Comparison of ENCODE assay signal across 23 cellular contexts in genomic region chr13:99261040-99261439, GRCh38. TPM values are rescaled to one million over a fixed set of nuclear protein-coding genes. Genes with fewer than 3 reads are reported as not detected.
DNase-seq lines count a peak whose midpoint lies in the region; ATAC-seq, FAIRE-seq and TF ChIP-seq lines count a peak whose summit lies in the region.
"Had no signal": no experiment of that assay in that cellular context is flagged by ENCODE, and none has a peak within 500 bp of the region (broad histone marks: within the 10 kb centered on the region; RNA-seq: fewer than 3 reads in every experiment).

No MANE protein-coding gene starts in this region.

- peaks cover 64% of the 10 kb centered on the region for H3K4me1 Mint-ChIP-seq in activated CD8-positive, alpha-beta memory T cell treated with anti-CD3 and anti-CD28 coated beads, Interleukin-2, amount 10 ng/mL, durations not matched to agents 7 days and 5 days
- peaks cover 62 to 72% (median 67%) of the 10 kb centered on the region in 3 donors for H3K4me1 Mint-ChIP-seq in IgD-negative memory B cell
- peaks cover 83% of the 10 kb centered on the region for H3K4me1 Mint-ChIP-seq in activated naive CD8-positive, alpha-beta T cell treated with anti-CD3 and anti-CD28 coated beads, Interleukin-2, amount 50 U/mL, for 24 hours

- H3K9me3 ChIP-seq in small intestine (ENCODE audit: control insufficient read depth, low read depth) = no peaks in the 10 kb centered on the region
- H3K9me3 ChIP-seq in adrenal gland (replicated peaks in 1 of 3) = no peaks in the 10 kb centered on the region
- no peaks in the 10 kb centered on the region for H3K9me3 ChIP-seq in MG63
- H3K9me3 ChIP-seq: A549, heart right ventricle, SJSA1, upper lobe of left lung had no signal

- peak overlapping the region in 1 of 2 donors; percentile 11 for H3K27ac ChIP-seq in small intestine (ENCODE audit: low read depth in 1 of 2, low read length in 1 of 2)
- no peak overlapping the region for H3K27ac ChIP-seq in adrenal gland
- H3K27ac ChIP-seq: A549, heart right ventricle, SJSA1, upper lobe of left lung had no signal

- TF ChIP-seq CTCF in adrenal gland (IDR thresholded peaks at IDR 0.05) = no peak

- H3K36me3 ChIP-seq in small intestine (ENCODE audit: control insufficient read depth in 2 of 2, insufficient read depth in 2 of 2, low read length in 2 of 2) = peaks cover 3 to 4% of the 10 kb centered on the region in 2 donors
- no peaks in the 10 kb centered on the region for H3K36me3 ChIP-seq in adrenal gland (replicated peaks in 1 of 2)
- H3K36me3 ChIP-seq in MG63 = no peaks in the 10 kb centered on the region; the same call in 1 of the 2 replicates

- intact Hi-C loops in adrenal gland (cut with DNase I) = no loop called here

- H3K4me3 Mint-ChIP-seq in activated CD8-positive, alpha-beta memory T cell treated with anti-CD3 and anti-CD28 coated beads, Interleukin-2, amount 10 ng/mL, durations not matched to agents 7 days and 5 days = no peak overlapping the region
- H3K4me3 Mint-ChIP-seq in IgD-negative memory B cell = peak overlapping the region in 1 of 4 donors; percentile 43
- no peak overlapping the region for H3K4me3 Mint-ChIP-seq in activated naive CD8-positive, alpha-beta T cell treated with anti-CD3 and anti-CD28 coated beads, Interleukin-2, amount 50 U/mL, for 24 hours

- ATAC-seq in activated CD8-positive, alpha-beta memory T cell treated with anti-CD3 and anti-CD28 coated beads, Interleukin-2, amount 10 ng/mL, durations not matched to agents 7 days and 5 days = no peak
- no peak for ATAC-seq in activated naive CD8-positive, alpha-beta T cell treated with anti-CD3 and anti-CD28 coated beads, Interleukin-2, amount 50 U/mL, for 24 hours
- ATAC-seq: A549, heart right ventricle had no signal

- H3K27me3 Mint-ChIP-seq in activated CD8-positive, alpha-beta memory T cell treated with anti-CD3 and anti-CD28 coated beads, Interleukin-2, amount 10 ng/mL, durations not matched to agents 7 days and 5 days = no peaks in the 10 kb centered on the region
- peaks cover 3% of the 10 kb centered on the region for H3K27me3 Mint-ChIP-seq in IgD-negative memory B cell
- no peaks in the 10 kb centered on the region for H3K27me3 Mint-ChIP-seq in activated naive CD8-positive, alpha-beta T cell treated with anti-CD3 and anti-CD28 coated beads, Interleukin-2, amount 50 U/mL, for 24 hours

- no peak for FAIRE-seq in small intestine (lab: Jason Lieb, UNC)
- FAIRE-seq: A549 had no signal

- H3K27ac Mint-ChIP-seq in activated CD8-positive, alpha-beta memory T cell treated with anti-CD3 and anti-CD28 coated beads, Interleukin-2, amount 10 ng/mL, durations not matched to agents 7 days and 5 days = peak overlapping the region; percentile 33
- H3K27ac Mint-ChIP-seq in IgD-negative memory B cell = peak overlapping the region in 2 of 3 donors; percentile 12 to 88
- peak overlapping the region; percentile 55 for H3K27ac Mint-ChIP-seq in activated naive CD8-positive, alpha-beta T cell treated with anti-CD3 and anti-CD28 coated beads, Interleukin-2, amount 50 U/mL, for 24 hours

- 86 to 89% (median 89%) methylated on average over 1 of the region's 1 CpG for WGBS in small intestine, 3 donors
- WGBS in adrenal gland, 4 donors = 82 to 100% (median 96%) methylated on average over 1 of the region's 1 CpG

- H3K4me3 ChIP-seq in small intestine (ENCODE audit: low read depth in 1 of 2, low read length in 2 of 2) (no peak overlapping the region), adrenal gland (no peak overlapping the region), MG63 (no peak overlapping the region)
- H3K4me3 ChIP-seq: A549, heart right ventricle, SJSA1, upper lobe of left lung had no signal

- CTCF ChIA-PET in activated CD8-positive, alpha-beta memory T cell treated with anti-CD3 and anti-CD28 coated beads, Interleukin-2, amount 10 ng/mL, durations not matched to agents 7 days and 5 days (lab: Charles Lee) = interaction anchor here (1.5 to 2.7 kb wide), 4 partner anchors 8 to 85 kb away, joined by 3 to 10 read pairs (median 6); no protein-coding TSS in a partner anchor

- no peak for DNase-seq in activated CD8-positive, alpha-beta memory T cell treated with anti-CD3 and anti-CD28 coated beads, Interleukin-2, amount 10 ng/mL, durations not matched to agents 7 days and 5 days
- DNase-seq in activated CD8-positive, alpha-beta memory T cell treated with anti-CD3 and anti-CD28 coated beads for 24 hours = no peak
- DNase-seq in activated naive CD8-positive, alpha-beta T cell treated with anti-CD3 and anti-CD28 coated beads, Interleukin-2, amount 50 U/mL, for 24 hours = no peak
- DNase-seq in small intestine = peak; percentile 25
- DNase-seq in adrenal gland = no peak
- no peak for DNase-seq in MG63
- DNase-seq in DMS 273 (lab: John Stamatoyannopoulos, UW; ENCODE audit: unreplicated experiment) = no peak
- DNase-seq: activated CD4-positive, alpha-beta T cell treated with anti-CD3 and anti-CD28 coated beads for 4 hours; activated T-cell treated with anti-CD3 and anti-CD28 coated beads for 4 hours; amniotic stem cell; central memory CD4-positive, alpha-beta T cell; EL; heart right ventricle; IMR-90; islet precursor cell; mesendoderm; NCI-H2029; NCI-H524; stimulated activated naive CD4-positive, alpha-beta T cell; upper lobe of left lung had no signal

- H3K36me3 Mint-ChIP-seq in activated CD8-positive, alpha-beta memory T cell treated with anti-CD3 and anti-CD28 coated beads, Interleukin-2, amount 10 ng/mL, durations not matched to agents 7 days and 5 days = peaks cover 16% of the 10 kb centered on the region
- H3K36me3 Mint-ChIP-seq in IgD-negative memory B cell = peaks cover 2% of the 10 kb centered on the region
- H3K36me3 Mint-ChIP-seq in activated naive CD8-positive, alpha-beta T cell treated with anti-CD3 and anti-CD28 coated beads, Interleukin-2, amount 50 U/mL, for 24 hours (ENCODE audit: low read depth) = peaks cover 25% of the 10 kb centered on the region

- H3K9me3 Mint-ChIP-seq in activated CD8-positive, alpha-beta memory T cell treated with anti-CD3 and anti-CD28 coated beads, Interleukin-2, amount 10 ng/mL, durations not matched to agents 7 days and 5 days (ENCODE audit: low read depth) = no peaks in the 10 kb centered on the region
- H3K9me3 Mint-ChIP-seq in IgD-negative memory B cell = no peaks in the 10 kb centered on the region
- no peaks in the 10 kb centered on the region for H3K9me3 Mint-ChIP-seq in activated naive CD8-positive, alpha-beta T cell treated with anti-CD3 and anti-CD28 coated beads, Interleukin-2, amount 50 U/mL, for 24 hours

- TF ChIP-seq POLR2A in adrenal gland (IDR thresholded peaks at IDR 0.05) = no peak

- H3K4me1 ChIP-seq in small intestine (ENCODE audit: control insufficient read depth in 2 of 2, insufficient read depth in 1 of 2, low read depth in 1 of 2, low read length in 1 of 2) = peaks cover 0 to 6% of the 10 kb centered on the region in 2 donors
- peaks cover 0 to 4% of the 10 kb centered on the region in 2 donors for H3K4me1 ChIP-seq in adrenal gland (replicated peaks in 1 of 2)
- H3K4me1 ChIP-seq: A549, SJSA1 had no signal

- no peaks in the 10 kb centered on the region for H3K27me3 ChIP-seq in small intestine (ENCODE audit: control insufficient read depth in 2 of 2, insufficient read depth in 2 of 2, low read length in 2 of 2)
- no peaks in the 10 kb centered on the region for H3K27me3 ChIP-seq in adrenal gland
- no peaks in the 10 kb centered on the region for H3K27me3 ChIP-seq in MG63
- H3K27me3 ChIP-seq: heart right ventricle, SJSA1, upper lobe of left lung had no signal

RNA-seq across cellular contexts. Expression of gene GPR18, which starts 2.9 kb away (rescaled TPM):
- total RNA-seq in activated CD8-positive, alpha-beta memory T cell treated with anti-CD3 and anti-CD28 coated beads, Interleukin-2, amount 10 ng/mL, durations not matched to agents 7 days and 5 days = 10 to 100 TPM; 11.1 to 13.1 TPM
- polyA plus RNA-seq in IgD-negative memory B cell (58.6 TPM), small intestine (under 1 TPM in 2 of 3 donors, not detected in 1; 0.54 to 0.66 TPM), adrenal gland (under 1 TPM in 1 of 3 donors, not detected in 2; 0.03 TPM)
- under 1 TPM in 1 of 8 donors, not detected in 7; 0.78 TPM for total RNA-seq in adrenal gland
- total RNA-seq in MG63 (2014; rRNA removed; shearing (Covaris generic); ENCODE audit: low replicate concordance) = not detected in 2 replicates
- total RNA-seq: IMR-90, SJSA1 had no signal
- polyA plus RNA-seq: A549, heart right ventricle, IMR-90 had no signal

RNA-seq across cellular contexts. Expression of gene GPR183, which starts 46.2 kb away (rescaled TPM):
- total RNA-seq in activated CD8-positive, alpha-beta memory T cell treated with anti-CD3 and anti-CD28 coated beads, Interleukin-2, amount 10 ng/mL, durations not matched to agents 7 days and 5 days = 10 to 100 TPM; 15.3 to 19.5 TPM
- polyA plus RNA-seq in IgD-negative memory B cell (494 TPM), small intestine (1 to 10 TPM in 2 of 3 donors, not detected in 1; 2.4 to 5.5 TPM), adrenal gland (10 to 100 TPM in 1 of 3 donors, 1 to 10 TPM in 2; 4.2 to 12.8 (median 5.5) TPM)
- total RNA-seq in adrenal gland = 10 to 100 TPM in 3 of 8 donors, 1 to 10 TPM in 5; 4.5 to 15.0 (median 9.2) TPM
- total RNA-seq in MG63 (2014; rRNA removed; shearing (Covaris generic); ENCODE audit: low replicate concordance) = not detected in 2 replicates
- polyA plus RNA-seq: A549 had no signal

Comparison
In these comparisons a context has a peak if more than half of its experiments do, and no peak if none do; other contexts are left out.
1. RNA of gene GPR18, which starts 2.9 kb away (total RNA-seq): 11.1 to 13.1 TPM in activated CD8-positive, alpha-beta memory T cell treated with anti-CD3 and anti-CD28 coated beads, Interleukin-2, amount 10 ng/mL, durations not matched to agents 7 days and 5 days; 0.78 TPM in adrenal gland and not detected in MG63; every median in the first group is over 4 times any median in the second.
2. Peak in every context shown above with its lines, with median percentiles within 50 percentile points of each other: H3K27ac Mint-ChIP-seq.